In genomic region chr2:10038716-10039115, GRCh38 we compare ENCODE assay signal across 31 cellular contexts. TPM values are rescaled to one million over a fixed set of nuclear protein-coding genes. Genes with fewer than 3 reads are reported as not detected.
DNase-seq lines count a peak whose midpoint lies in the region; ATAC-seq, FAIRE-seq and TF ChIP-seq lines count a peak whose summit lies in the region.
"Had no signal": no experiment of that assay in that cellular context is flagged by ENCODE, and none has a peak within 500 bp of the region (broad histone marks: within the 10 kb centered on the region; RNA-seq: fewer than 3 reads in every experiment).

No MANE protein-coding gene starts in this region.

- no peak for ATAC-seq in Panc1
- ATAC-seq in stimulated activated naive B cell treated with anti-CD40 and anti-IgM and Interleukin-4, amounts not matched to agents 10 μg/mL and 1 μg/mL and 100 μg/mL, for 72 hours (replicated peaks), result no peak
- ATAC-seq in GM21723 (IDR thresholded peaks at IDR 0.05; ENCODE audit: unreplicated experiment), result no peak
- ATAC-seq in GM21825 (IDR thresholded peaks at IDR 0.05; ENCODE audit: unreplicated experiment), result no peak
- no peak for ATAC-seq in HG02798 (IDR thresholded peaks at IDR 0.05; ENCODE audit: poor library complexity, unreplicated experiment)
- ATAC-seq: activated CD8-positive, alpha-beta T cell treated with anti-CD3 and anti-CD28 coated beads, Interleukin-2, amount 10 ng/mL, durations not matched to agents 7 days and 5 days; activated naive CD8-positive, alpha-beta T cell treated with anti-CD3 and anti-CD28 coated beads, Interleukin-2, amount 50 U/mL, for 24 hours; GM23338; sciatic nerve had no signal

- intact Hi-C loops in CD4-positive, alpha-beta memory T cell (cut with micrococcal nuclease), result no loop called here
- intact Hi-C loops in Panc1 (cut with micrococcal nuclease; ENCODE audit: unreplicated experiment) (no loop called here), kidney (cut with DNase I) (no loop called here)

- no peak for FAIRE-seq in kidney (lab: Jason Lieb, UNC)
- FAIRE-seq: GM12892, urothelium cell line had no signal

- H3K27me3 ChIP-seq in CD4-positive, alpha-beta memory T cell (ENCODE audit: insufficient read depth, low read length), result no peaks in the 10 kb centered on the region
- H3K27me3 ChIP-seq in Panc1 (ENCODE audit: control insufficient read depth, insufficient read depth, low read length), result no peaks in the 10 kb centered on the region
- H3K27me3 ChIP-seq: brain microvascular endothelial cell, hepatocyte had no signal

- H3K27ac ChIP-seq in CD4-positive, alpha-beta memory T cell (ENCODE audit: low read depth, low read length), result no peak overlapping the region
- peak overlapping the region; percentile 23; the same call in 1 of the 2 replicates for H3K27ac ChIP-seq in Panc1 (ENCODE audit: low read length)
- H3K27ac ChIP-seq in kidney (ENCODE audit: low read depth in 2 of 2, low read length in 2 of 2), result no peak overlapping the region
- H3K27ac ChIP-seq: brain microvascular endothelial cell, hepatocyte had no signal

- H3K4me1 Mint-ChIP-seq in CD4-positive, alpha-beta memory T cell, result peaks cover 15 to 38% (median 22%) of the 10 kb centered on the region in 4 donors
- peaks cover 26 to 31% of the 10 kb centered on the region in 2 donors for H3K4me1 Mint-ChIP-seq in stimulated activated naive B cell treated with anti-CD40 and anti-IgM and Interleukin-4, amounts not matched to agents 10 μg/mL and 1 μg/mL and 100 μg/mL, for 72 hours

- H3K9ac ChIP-seq in kidney (ENCODE audit: low read length in 2 of 2), result no peak overlapping the region

- peak overlapping the region in 5 of 7 donors; percentile 5 to 85 (median 33) for H3K27ac Mint-ChIP-seq in CD4-positive, alpha-beta memory T cell
- H3K27ac Mint-ChIP-seq in stimulated activated naive B cell treated with anti-CD40 and anti-IgM and Interleukin-4, amounts not matched to agents 10 μg/mL and 1 μg/mL and 100 μg/mL, for 72 hours, result peak overlapping the region; percentile 72
- H3K27ac Mint-ChIP-seq: activated CD8-positive, alpha-beta T cell treated with anti-CD3 and anti-CD28 coated beads, Interleukin-2, amount 10 ng/mL, durations not matched to agents 7 days and 5 days; activated naive CD8-positive, alpha-beta T cell treated with anti-CD3 and anti-CD28 coated beads, Interleukin-2, amount 50 U/mL, for 24 hours; GM23338 had no signal

- no peaks in the 10 kb centered on the region for H3K27me3 Mint-ChIP-seq in CD4-positive, alpha-beta memory T cell
- no peaks in the 10 kb centered on the region for H3K27me3 Mint-ChIP-seq in stimulated activated naive B cell treated with anti-CD40 and anti-IgM and Interleukin-4, amounts not matched to agents 10 μg/mL and 1 μg/mL and 100 μg/mL, for 72 hours

- H3K9me3 Mint-ChIP-seq in CD4-positive, alpha-beta memory T cell, result peaks cover 0 to 2% (median 0%) of the 10 kb centered on the region in 8 donors
- H3K9me3 Mint-ChIP-seq in stimulated activated naive B cell treated with anti-CD40 and anti-IgM and Interleukin-4, amounts not matched to agents 10 μg/mL and 1 μg/mL and 100 μg/mL, for 72 hours, result no peaks in the 10 kb centered on the region
- H3K9me3 Mint-ChIP-seq: activated naive CD8-positive, alpha-beta T cell treated with anti-CD3 and anti-CD28 coated beads, Interleukin-2, amount 50 U/mL, for 24 hours; GM23338 had no signal

- no peaks in the 10 kb centered on the region for H3K36me3 ChIP-seq in CD4-positive, alpha-beta memory T cell (ENCODE audit: insufficient read depth, low read length)
- H3K36me3 ChIP-seq in Panc1 (ENCODE audit: control insufficient read depth, insufficient read depth, low read length) (no peaks in the 10 kb centered on the region), kidney (ENCODE audit: control insufficient read depth in 1 of 2, insufficient read depth in 2 of 2, low read length in 2 of 2) (no peaks in the 10 kb centered on the region)
- H3K36me3 ChIP-seq: brain microvascular endothelial cell had no signal

- CTCF ChIA-PET in CD4-positive, alpha-beta memory T cell (lab: Charles Lee; ENCODE audit: partially characterized antibody), result interaction anchor here (1.5 to 2.4 kb wide), 2 partner anchors 9 to 54 kb away, joined by 6 to 9 read pairs; no protein-coding TSS in a partner anchor
- CTCF ChIA-PET in Panc1 (lab: Charles Lee), result interaction anchor here (0.7 kb wide), 1 partner anchor 11 kb away, joined by 3 read pairs; no protein-coding TSS in a partner anchor

- no peak for DNase-seq in CD4-positive, alpha-beta memory T cell
- DNase-seq in Panc1 (ENCODE audit: low read depth, low spot score) (no peak), kidney (peak; percentile 29), Kasumi-1 (lab: John Stamatoyannopoulos, UW) (no peak)
- DNase-seq in stimulated activated naive B cell treated with anti-CD40 and anti-IgM and Interleukin-4, amounts not matched to agents 10 μg/mL and 1 μg/mL and 100 μg/mL, for 72 hours, result no peak
- DNase-seq: ACHN; activated CD4-positive, alpha-beta T cell treated with anti-CD3 and anti-CD28 coated beads for 1 hour; activated CD8-positive, alpha-beta T cell treated with anti-CD3 and anti-CD28 coated beads, Interleukin-2, amount 10 ng/mL, durations not matched to agents 7 days and 5 days; activated gamma-delta T cell; activated naive CD8-positive, alpha-beta T cell treated with anti-CD3 and anti-CD28 coated beads, Interleukin-2, amount 50 U/mL, for 24 hours; activated T-cell treated with anti-CD3 and anti-CD28 coated beads for 4 hours; brain microvascular endothelial cell; effector CD8-positive, alpha-beta T cell; foreskin melanocyte; Karpas-422; midbrain; NCI-H1092; NCI-H187; NCI-H2171 treated with DMSO at 0.1 percent for 48 hours; NCI-H524; NK-92 treated with Interleukin-12 subunit alpha and Interleukin-12 subunit beta, amount 100 ng/mL, for 24 hours; stimulated activated CD4-positive, alpha-beta T cell treated with anti-CD3 and anti-CD28 coated beads, Interleukin-15, amount 100 ng/mL, for 24 hours had no signal

- in situ Hi-C loops in Panc1 (cut with HindIII; ENCODE audit: low pct_unique_long_range_greater_than_20kb, low sequenced_read_pairs), result no loop called here

- H3K4me3 ChIP-seq in CD4-positive, alpha-beta memory T cell (ENCODE audit: low read length in 2 of 2), result no peak overlapping the region
- H3K4me3 ChIP-seq in Panc1 (ENCODE audit: low read depth in 2 of 2, low read length in 2 of 2) (no peak overlapping the region), kidney (ENCODE audit: low read length in 2 of 2) (no peak overlapping the region)
- H3K4me3 ChIP-seq: GM23338, hepatocyte had no signal

- H3K4me3 Mint-ChIP-seq in CD4-positive, alpha-beta memory T cell, result no peak overlapping the region
- no peak overlapping the region for H3K4me3 Mint-ChIP-seq in stimulated activated naive B cell treated with anti-CD40 and anti-IgM and Interleukin-4, amounts not matched to agents 10 μg/mL and 1 μg/mL and 100 μg/mL, for 72 hours
- H3K4me3 Mint-ChIP-seq: activated CD8-positive, alpha-beta T cell treated with anti-CD3 and anti-CD28 coated beads, Interleukin-2, amount 10 ng/mL, durations not matched to agents 7 days and 5 days; activated naive CD8-positive, alpha-beta T cell treated with anti-CD3 and anti-CD28 coated beads, Interleukin-2, amount 50 U/mL, for 24 hours; GM23338 had no signal

- no peak for TF ChIP-seq CTCF in Panc1 (IDR thresholded peaks at IDR 0.05)
- no peak for TF ChIP-seq CTCF in kidney (IDR thresholded peaks at IDR 0.05; ENCODE audit: borderline replicate concordance, extremely low read depth, insufficient read depth)

- POLR2A ChIA-PET in CD4-positive, alpha-beta memory T cell (lab: Charles Lee; ENCODE audit: partially characterized antibody), result no interaction called here
- POLR2A ChIA-PET in Panc1 (lab: Charles Lee), result interaction anchor here (1.0 kb wide), 1 partner anchor 195 kb away, joined by 3 read pairs; no protein-coding TSS in a partner anchor

- H3K4me1 ChIP-seq in CD4-positive, alpha-beta memory T cell (ENCODE audit: insufficient read depth, low read length), result peaks cover 32% of the 10 kb centered on the region
- peaks cover 18% of the 10 kb centered on the region for H3K4me1 ChIP-seq in Panc1 (ENCODE audit: control insufficient read depth, insufficient read depth, low read length)
- peaks cover 35 to 39% of the 10 kb centered on the region in 2 donors for H3K4me1 ChIP-seq in kidney (ENCODE audit: control insufficient read depth in 1 of 2, insufficient read depth in 1 of 2, low read depth in 1 of 2, low read length in 2 of 2)

- H3K36me3 Mint-ChIP-seq in CD4-positive, alpha-beta memory T cell, result no peaks in the 10 kb centered on the region
- no peaks in the 10 kb centered on the region for H3K36me3 Mint-ChIP-seq in stimulated activated naive B cell treated with anti-CD40 and anti-IgM and Interleukin-4, amounts not matched to agents 10 μg/mL and 1 μg/mL and 100 μg/mL, for 72 hours

- no peaks in the 10 kb centered on the region for H3K9me3 ChIP-seq in CD4-positive, alpha-beta memory T cell (ENCODE audit: control insufficient read depth in 1 of 2, low read length in 2 of 2)
- H3K9me3 ChIP-seq in Panc1 (ENCODE audit: control insufficient read depth, insufficient read depth, low read depth, low read length) (no peaks in the 10 kb centered on the region), kidney (ENCODE audit: control insufficient read depth in 1 of 2, low read length in 2 of 2) (no peaks in the 10 kb centered on the region)

- no TSS peak for BruUV-seq in Panc1 (replicated peaks; lab: Mats Ljungman, UMichigan)

RNA-seq across cellular contexts. Expression of gene KLF11, which starts 4.6 kb away (rescaled TPM):
- total RNA-seq in CD4-positive, alpha-beta memory T cell, result 1 to 10 TPM; 7.0 TPM
- 1 to 10 TPM; 8.8 to 9.8 TPM for polyA plus RNA-seq in CD4-positive, alpha-beta memory T cell
- total RNA-seq in Panc1 (2021; ENCODE audit: unreplicated experiment), result 23.7 TPM
- 14.0 TPM for polyA plus RNA-seq in Panc1 (2012; ENCODE audit: insufficient read length)
- 34.0 TPM for total RNA-seq in kidney
- polyA plus RNA-seq in kidney (ENCODE audit: insufficient read depth, low read depth, low replicate concordance), result 9.4 TPM

RNA-seq across cellular contexts. Expression of gene CYS1, which starts 41.5 kb away (rescaled TPM):
- not detected for total RNA-seq in CD4-positive, alpha-beta memory T cell
- polyA plus RNA-seq in CD4-positive, alpha-beta memory T cell, result not detected
- total RNA-seq in Panc1 (2021; ENCODE audit: unreplicated experiment) (20.4 TPM), kidney (245 TPM)
- 28.5 TPM for polyA plus RNA-seq in Panc1 (2012; ENCODE audit: insufficient read length)
- polyA plus RNA-seq in kidney (ENCODE audit: insufficient read depth, low read depth, low replicate concordance), result 276 TPM
- polyA plus RNA-seq: neural cell had no signal

Comparison
In these comparisons a context has a peak if more than half of its experiments do, and no peak if none do; other contexts are left out.
1. RNA of gene CYS1, which starts 41.5 kb away (total RNA-seq): 245 TPM in kidney (single experiment) and 20.4 TPM in Panc1 (single experiment); not detected in CD4-positive, alpha-beta memory T cell; every median in the first group is over 10 times any median in the second.